In genomic region chr5:66143473-66144073, GRCh38 we compare ENCODE assay signal across 8 cellular contexts.
DNase-seq lines count a peak whose midpoint lies in the region; ATAC-seq and TF ChIP-seq lines count a peak whose summit lies in the region.

No MANE protein-coding gene starts in this region.

- H3K4me3 ChIP-seq in AG09309 (ENCODE audit: control insufficient read depth, low read depth, low read length) (peak overlapping the region; percentile 93), adipocyte (ENCODE audit: low read length) (peak overlapping the region; percentile 90)

- peaks cover 30% of the 10 kb centered on the region for H3K4me1 ChIP-seq in adipocyte (ENCODE audit: control insufficient read depth, insufficient read depth, low read length)

- ATAC-seq in GM19351 (IDR thresholded peaks at IDR 0.05; ENCODE audit: unreplicated experiment) (peak; percentile 28), HG03439 (IDR thresholded peaks at IDR 0.05; ENCODE audit: unreplicated experiment) (peak; percentile 31)

- no peaks in the 10 kb centered on the region for H3K36me3 ChIP-seq in adipocyte (ENCODE audit: control insufficient read depth, insufficient read depth, low read length, severe bottlenecking)

- H3K9me3 ChIP-seq in adipocyte (ENCODE audit: control insufficient read depth, low read length) = no peaks in the 10 kb centered on the region

- no peaks in the 10 kb centered on the region for H3K27me3 ChIP-seq in adipocyte (replicated peaks; ENCODE audit: control insufficient read depth, insufficient read depth, low read length)

- TF ChIP-seq CTCF in AG09309 (IDR thresholded peaks at IDR 0.05; ENCODE audit: control insufficient read depth, insufficient read depth, low read depth, low read length, missing control alignments) = no peak

- peak overlapping the region; percentile 98 for H3K27ac ChIP-seq in substantia nigra (ENCODE audit: low read depth, low read length, poor library complexity, severe bottlenecking)

- DNase-seq in AG09309 (ENCODE audit: low read depth) (no peak), adipocyte (ENCODE audit: low read depth) (peak; percentile 8), iris pigment epithelial cell (ENCODE audit: low read depth) (peak; percentile 1), substantia nigra (lab: John Stamatoyannopoulos, UW) (peak in 4 of 49 donors; percentile 0 to 85 (median 44)), islet precursor cell (no peak), NCI-H524 treated with DMSO at 0.1 percent for 48 hours (lab: John Stamatoyannopoulos, UW) (no peak)

- H3K9ac ChIP-seq in adipocyte (ENCODE audit: low read length) = peak overlapping the region; percentile 94

Comparison
In these comparisons a context has a peak if more than half of its experiments do, and no peak if none do; other contexts are left out.
1. DNase-seq: peak in adipocyte (single experiment) and iris pigment epithelial cell (single experiment); none in AG09309 (single experiment), islet precursor cell (single experiment) and NCI-H524 treated with DMSO at 0.1 percent for 48 hours (single experiment).